7 cellular contexts compared by ENCODE assay signal in the genomic region with DNA sequence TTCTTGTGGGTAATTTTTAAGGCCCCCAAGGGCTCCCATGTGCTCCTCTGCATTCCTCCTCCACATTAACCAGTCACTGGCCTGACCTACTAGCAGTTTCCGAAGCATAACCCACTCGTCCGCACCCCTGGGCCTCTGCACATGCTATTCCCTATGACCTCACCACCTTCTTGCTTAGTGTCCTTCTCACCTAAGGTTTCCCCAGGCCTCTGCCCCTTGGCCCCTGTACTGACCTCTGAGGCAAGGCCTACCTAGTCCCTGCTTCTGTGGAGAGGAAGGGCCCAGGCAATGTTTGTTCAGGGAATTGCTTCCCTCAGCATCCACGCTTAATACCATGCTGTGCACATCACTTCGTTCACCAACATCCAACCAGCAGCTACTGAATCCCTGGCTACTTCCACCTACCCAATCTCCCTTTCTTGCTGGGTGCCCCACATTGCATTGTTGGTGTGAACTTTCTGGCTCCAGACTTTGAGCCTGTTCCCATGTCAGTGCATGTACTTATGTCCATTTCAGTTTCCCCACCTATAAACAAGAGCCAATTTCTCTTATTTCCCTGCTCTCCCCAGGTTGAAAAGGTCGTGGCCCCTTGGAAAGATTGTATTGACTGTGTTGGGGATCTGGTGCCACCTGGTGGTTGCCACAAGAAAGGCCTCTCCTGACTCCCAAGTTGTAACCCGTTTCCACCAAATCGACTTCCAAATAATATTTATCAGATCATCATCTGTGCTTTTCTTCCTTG. TPM values are rescaled to one million over a fixed set of nuclear protein-coding genes. Genes with fewer than 3 reads are reported as not detected.
DNase-seq lines count a peak whose midpoint lies in the region; ATAC-seq and TF ChIP-seq lines count a peak whose summit lies in the region.

No MANE protein-coding gene starts in this region.

- no peak overlapping the region for H2AFZ ChIP-seq in mesenchymal stem cell (ENCODE audit: low read depth, low read length)

- no peaks in the 10 kb centered on the region for H3K4me1 ChIP-seq in mesenchymal stem cell (ENCODE audit: control insufficient read depth, insufficient read depth, low read depth, low read length)

- no peaks in the 10 kb centered on the region for H3K79me1 ChIP-seq in mesenchymal stem cell (replicated peaks; ENCODE audit: low read length, poor library complexity, severe bottlenecking)

- H3K18ac ChIP-seq in mesenchymal stem cell (ENCODE audit: low read depth in 1 of 2, low read length in 2 of 2): no peak overlapping the region

- H2BK120ac ChIP-seq in mesenchymal stem cell (ENCODE audit: low read depth, low read length): no peak overlapping the region

- H3K14ac ChIP-seq in mesenchymal stem cell (ENCODE audit: low read length in 2 of 2): no peak overlapping the region

- peaks cover 15 to 16% of the 10 kb centered on the region in 2 experiments for H3K27me3 ChIP-seq in mesenchymal stem cell (ENCODE audit: control insufficient read depth in 1 of 2, insufficient read depth in 1 of 2, low read length in 2 of 2)

- in situ Hi-C loops in KBM-7 (cut with MboI; ENCODE audit: low pct_unique_long_range_greater_than_20kb, low sequenced_read_pairs): no loop called here

- no peak overlapping the region for H2AK5ac ChIP-seq in mesenchymal stem cell (ENCODE audit: low read length, severe bottlenecking)

- no peak overlapping the region for H2BK12ac ChIP-seq in mesenchymal stem cell (ENCODE audit: low read length in 2 of 2)

- H3K4me3 ChIP-seq in choroid plexus epithelial cell (ENCODE audit: low read depth, low read length) (no peak overlapping the region), mesenchymal stem cell (ENCODE audit: insufficient read depth in 1 of 2, low read depth in 1 of 2, low read length in 2 of 2) (no peak overlapping the region)

- H2BK15ac ChIP-seq in mesenchymal stem cell (ENCODE audit: low read depth, poor library complexity, severe bottlenecking): no peak overlapping the region

- H3K4ac ChIP-seq in mesenchymal stem cell (ENCODE audit: low read depth in 1 of 2, low read length in 2 of 2): no peak overlapping the region

- no peak overlapping the region for H3K27ac ChIP-seq in mesenchymal stem cell (ENCODE audit: low read length, poor library complexity, severe bottlenecking)

- no peak for TF ChIP-seq POLR2A in GM18505 (IDR thresholded peaks at IDR 0.05; ENCODE audit: borderline replicate concordance, extremely low read depth, insufficient read depth, insufficient read length)

- no peak overlapping the region for H3K23ac ChIP-seq in mesenchymal stem cell (ENCODE audit: low read length in 2 of 2)

- H3K9ac ChIP-seq in mesenchymal stem cell (ENCODE audit: low read length): no peak overlapping the region

- H4K91ac ChIP-seq in mesenchymal stem cell (ENCODE audit: low read length): no peak overlapping the region

- no peaks in the 10 kb centered on the region for H3K36me3 ChIP-seq in mesenchymal stem cell (ENCODE audit: control insufficient read depth in 1 of 2, insufficient read depth in 2 of 2, low read depth in 1 of 2, low read length in 2 of 2)

- peak; percentile 96 for TF ChIP-seq CTCF in choroid plexus epithelial cell (conservative IDR thresholded peaks at IDR 0.05; ENCODE audit: low read depth, low read length)

- DNase-seq in ELR (ENCODE audit: low read depth) (peak; percentile 56), KBM-7 (peak; percentile 48), SKM-1 (lab: John Stamatoyannopoulos, UW; ENCODE audit: unreplicated experiment) (peak; percentile 39), choroid plexus epithelial cell (ENCODE audit: low read depth) (peak; percentile 66), mesenchymal stem cell (peak; percentile 35)

- H4K8ac ChIP-seq in mesenchymal stem cell (ENCODE audit: low read length): no peak overlapping the region

- H2BK5ac ChIP-seq in mesenchymal stem cell (ENCODE audit: low read depth, low read length, poor library complexity, severe bottlenecking): no peak overlapping the region

- H3K4me2 ChIP-seq in mesenchymal stem cell (ENCODE audit: low read length, poor library complexity, severe bottlenecking): no peak overlapping the region

- ATAC-seq in HG02642 (IDR thresholded peaks at IDR 0.05; ENCODE audit: poor library complexity, unreplicated experiment) (no peak), GM18505 (IDR thresholded peaks at IDR 0.05; ENCODE audit: unreplicated experiment) (no peak)

- H3K9me3 ChIP-seq in mesenchymal stem cell (ENCODE audit: control insufficient read depth, low read length): peaks cover 4% of the 10 kb centered on the region

- WGBS in mesenchymal stem cell: 80% methylated on average over 5 of the region's 8 CpGs

RNA-seq across cellular contexts. Expression of gene TMEM177, which starts 19.2 kb away (rescaled TPM):
- polyA plus RNA-seq in mesenchymal stem cell (2013, experiment 1 of 2): 4.8 TPM
- polyA plus RNA-seq in mesenchymal stem cell (2013, experiment 2 of 2): 4.5 TPM
